ENCODE assay signal across 8 cellular contexts in the genomic region with DNA sequence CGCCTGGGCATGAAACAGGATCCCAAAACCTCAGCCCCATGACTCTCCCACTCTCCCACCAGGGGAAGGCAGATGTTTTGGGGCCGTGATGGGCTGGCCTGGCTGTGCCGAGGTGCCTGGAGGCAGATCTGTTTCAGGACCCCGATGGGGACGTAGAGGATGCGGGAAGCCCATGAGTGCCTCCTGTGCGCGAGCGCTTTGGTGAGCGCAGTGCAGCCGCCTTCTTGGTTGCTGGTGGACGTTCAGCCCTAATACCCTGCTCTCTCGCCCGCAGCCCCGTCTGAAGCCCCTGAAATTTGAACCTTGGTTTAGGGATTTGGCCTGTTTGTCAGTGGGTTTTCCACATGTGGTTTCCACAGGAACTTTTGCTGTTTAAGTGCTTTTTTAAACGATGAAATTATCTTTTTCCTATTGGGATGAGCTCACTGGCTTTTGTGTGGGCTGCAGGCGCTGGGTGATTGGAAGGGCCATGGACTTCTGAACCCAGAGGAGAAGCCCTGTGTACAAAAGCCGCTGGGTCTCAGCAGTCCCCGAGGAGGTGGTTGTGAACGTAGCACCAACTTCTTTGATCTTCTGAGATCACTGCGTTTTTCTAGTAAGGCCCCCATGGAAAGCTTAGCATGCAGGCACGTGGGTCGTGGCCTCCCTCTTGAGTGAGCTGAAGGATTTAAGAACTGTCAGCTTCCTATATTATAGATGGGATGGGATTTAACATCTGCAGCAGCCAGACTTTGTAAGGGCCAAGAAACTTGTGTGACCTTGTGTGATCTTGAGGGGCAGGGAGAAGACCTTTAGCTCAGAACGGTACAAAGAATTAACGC.
DNase-seq lines count a peak whose midpoint lies in the region; ATAC-seq, FAIRE-seq and TF ChIP-seq lines count a peak whose summit lies in the region.
"Not testable (repeated sequence)": the region's sequence is repeated elsewhere in the genome, so short reads cannot be mapped to it uniquely, and the experiment has no call there.

No MANE protein-coding gene starts in this region.

- peaks cover 12% of the 10 kb centered on the region for H3K79me2 ChIP-seq in PC-9 (ENCODE audit: low read depth)
- H3K79me2 ChIP-seq in astrocyte (ENCODE audit: insufficient read depth, low read length); endothelial cell of umbilical vein (ENCODE audit: control insufficient read depth, insufficient read depth, low read length): not testable (repeated sequence)

- not testable (repeated sequence) for H3K27ac Mint-ChIP-seq in astrocyte (ENCODE audit: unreplicated experiment)

- ATAC-seq in lower lobe of right lung; aorta (ENCODE audit: low FRiP score): not testable (repeated sequence)

- H3K27ac ChIP-seq in PC-9, result peak overlapping the region; percentile 96
- peak overlapping the region; percentile 96 for H3K27ac ChIP-seq in astrocyte (ENCODE audit: low read depth, low read length)
- H3K27ac ChIP-seq in endothelial cell of umbilical vein (ENCODE audit: insufficient read depth, low read depth, low read length), result peak overlapping the region; percentile 90
- H3K27ac ChIP-seq in right atrium auricular region, result peak overlapping the region; percentile 72 to 73
- H3K27ac ChIP-seq in lower lobe of right lung, result peak overlapping the region; percentile 41
- peak overlapping the region; percentile 72 to 92 for H3K27ac ChIP-seq in ovary
- peak overlapping the region; percentile 63 to 86 (median 83) for H3K27ac ChIP-seq in stomach
- peak overlapping the region; percentile 61 to 95 for H3K27ac ChIP-seq in aorta (ENCODE audit: low read depth in 1 of 2, low read length in 2 of 2)

- not testable (repeated sequence) for FAIRE-seq in astrocyte (lab: Jason Lieb, UNC); endothelial cell of umbilical vein (lab: Jason Lieb, UNC)

- H2AFZ ChIP-seq in PC-9; astrocyte (ENCODE audit: low read depth, low read length): not testable (repeated sequence)
- peak overlapping the region; percentile 46 for H2AFZ ChIP-seq in endothelial cell of umbilical vein (ENCODE audit: low read depth, low read length)

- peak overlapping the region; percentile 81 for H3K9ac ChIP-seq in astrocyte (ENCODE audit: low read length)
- peak overlapping the region; percentile 60 for H3K9ac ChIP-seq in endothelial cell of umbilical vein (replicated peaks; ENCODE audit: extremely low read depth, insufficient read depth, low read length)

- H3K27me3 Mint-ChIP-seq in astrocyte (ENCODE audit: low read depth, unreplicated experiment), result not testable (repeated sequence)

- CTCF ChIA-PET in PC-9 (lab: Charles Lee), result not testable (repeated sequence)
- CTCF ChIA-PET in endothelial cell of umbilical vein (lab: Charles Lee), result interaction anchor here (1.2 to 1.3 kb wide), 2 partner anchors 65 to 171 kb away, joined by 3 read pairs; no protein-coding TSS in a partner anchor

- TF ChIP-seq POLR2A in endothelial cell of umbilical vein (IDR thresholded peaks at IDR 0.05; ENCODE audit: low read depth, low read length); ovary (IDR thresholded peaks at IDR 0.05); stomach (IDR thresholded peaks at IDR 0.05): not testable (repeated sequence)

- not testable (repeated sequence) for H3K27me3 ChIP-seq in PC-9 (ENCODE audit: insufficient read depth, low read depth); astrocyte (ENCODE audit: insufficient read depth, low read length); endothelial cell of umbilical vein (ENCODE audit: control insufficient read depth in 2 of 2, insufficient read depth in 2 of 2, low read length in 2 of 2); right atrium auricular region; lower lobe of right lung (ENCODE audit: low read depth); ovary; stomach; aorta (ENCODE audit: control insufficient read depth in 1 of 2, insufficient read depth in 2 of 2, low read length in 1 of 2)

- not testable (repeated sequence) for H4K20me1 ChIP-seq in PC-9 (ENCODE audit: insufficient read depth); astrocyte (ENCODE audit: insufficient read depth, low read length); endothelial cell of umbilical vein (replicated peaks; ENCODE audit: control insufficient read depth, extremely low read depth, insufficient read depth, low read length)

- WGBS in ovary, 3 donors, result 24 to 41% (median 35%) methylated on average over 17 to 25 of the region's 25 CpGs
- 72 to 79% (median 76%) methylated on average over 15 to 25 of the region's 25 CpGs for WGBS in stomach, 5 donors
- 73 to 77% methylated on average over 25 of the region's 25 CpGs for WGBS in aorta, 2 donors

- POLR2A ChIA-PET in PC-9 (lab: Charles Lee; ENCODE audit: unreplicated experiment), result not testable (repeated sequence)
- POLR2A ChIA-PET in endothelial cell of umbilical vein (lab: Charles Lee), result interaction anchor here (0.5 kb wide), 1 partner anchor 214 kb away, joined by 4 read pairs; no protein-coding TSS in a partner anchor

- not testable (repeated sequence) for H3K36me3 ChIP-seq in PC-9 (ENCODE audit: low read depth); astrocyte (ENCODE audit: insufficient read depth, low read length); endothelial cell of umbilical vein (ENCODE audit: control insufficient read depth in 2 of 2, extremely low read depth in 1 of 2, insufficient read depth in 2 of 2, low read length in 2 of 2); right atrium auricular region; lower lobe of right lung; ovary; stomach; aorta (ENCODE audit: control insufficient read depth in 1 of 2, insufficient read depth in 2 of 2, low read length in 1 of 2)

- H3K4me3 ChIP-seq in PC-9; astrocyte (ENCODE audit: insufficient read depth, low read depth, low read length); endothelial cell of umbilical vein (replicated peaks in 1 of 3; ENCODE audit: insufficient read depth in 1 of 3, low read depth in 1 of 3, low read length in 3 of 3); right atrium auricular region; lower lobe of right lung; ovary; stomach; aorta (ENCODE audit: low read length in 2 of 2): not testable (repeated sequence)

- not testable (repeated sequence) for H3K4me3 Mint-ChIP-seq in astrocyte (ENCODE audit: unreplicated experiment)

- intact Hi-C loops in PC-9 (cut with micrococcal nuclease; ENCODE audit: unreplicated experiment) (loop anchor here (2.0 kb wide), 1 partner anchor 73 kb away; no protein-coding TSS in a partner anchor), endothelial cell of umbilical vein (cut with micrococcal nuclease) (loop anchor here (1.0 kb wide), 1 partner anchor 98 kb away; no protein-coding TSS in a partner anchor)
- intact Hi-C loops in lower lobe of right lung (cut with DNase I); ovary (cut with DNase I); stomach (cut with DNase I; ENCODE audit: low total_unique reads); aorta (cut with DNase I): not testable (repeated sequence)

- BruUV-seq in PC-9 (replicated peaks; lab: Mats Ljungman, UMichigan), result not testable (repeated sequence)
- TSS peak; percentile 40 for BruUV-seq in endothelial cell of umbilical vein (replicated peaks; lab: Mats Ljungman, UMichigan)

- not testable (repeated sequence) for H3K9me3 ChIP-seq in PC-9 (ENCODE audit: insufficient read depth, low read depth); astrocyte (ENCODE audit: insufficient read depth, low read depth, low read length); endothelial cell of umbilical vein (replicated peaks; ENCODE audit: control insufficient read depth, insufficient read depth, low read length); right atrium auricular region; lower lobe of right lung; ovary; stomach; aorta (ENCODE audit: control insufficient read depth, low read length)

- peaks cover 13% of the 10 kb centered on the region for H3F3A ChIP-seq in PC-9 (ENCODE audit: insufficient read depth, low read depth)

- peaks cover 18% of the 10 kb centered on the region for H3K4me1 Mint-ChIP-seq in astrocyte (ENCODE audit: low read depth, unreplicated experiment)

- H3K4me2 ChIP-seq in PC-9, result peak overlapping the region; percentile 65
- peak overlapping the region; percentile 26 for H3K4me2 ChIP-seq in astrocyte (ENCODE audit: low read length)
- H3K4me2 ChIP-seq in endothelial cell of umbilical vein (ENCODE audit: insufficient read depth, low read length), result peak overlapping the region; percentile 16

- H3K4me1 ChIP-seq in PC-9 (replicated peaks; ENCODE audit: insufficient read depth) (peaks cover 31% of the 10 kb centered on the region), astrocyte (ENCODE audit: insufficient read depth, low read length) (peaks cover 30% of the 10 kb centered on the region), endothelial cell of umbilical vein (ENCODE audit: control insufficient read depth, extremely low read depth, insufficient read depth, low read length) (peaks cover 28% of the 10 kb centered on the region), right atrium auricular region (peaks cover 0 to 24% of the 10 kb centered on the region in 2 donors), lower lobe of right lung (peaks cover 12% of the 10 kb centered on the region), ovary (ENCODE audit: insufficient read depth) (peaks cover 32% of the 10 kb centered on the region), stomach (peaks cover 21 to 37% (median 28%) of the 10 kb centered on the region in 4 donors)
- H3K4me1 ChIP-seq in aorta (ENCODE audit: control insufficient read depth in 1 of 2, insufficient read depth in 2 of 2, low read length in 2 of 2), result not testable (repeated sequence)

- not testable (repeated sequence) for H3K9me2 ChIP-seq in PC-9 (ENCODE audit: insufficient read depth)

- H3K36me3 Mint-ChIP-seq in astrocyte (ENCODE audit: low read depth, unreplicated experiment), result not testable (repeated sequence)

- dilution Hi-C loops in endothelial cell of umbilical vein (cut with MboI; ENCODE audit: extremely low pct_ligation_motif_present, low sequenced_read_pairs), result not testable (repeated sequence)

- H3K9me1 ChIP-seq in endothelial cell of umbilical vein (replicated peaks; ENCODE audit: control insufficient read depth, extremely low read depth, insufficient read depth, low read length), result not testable (repeated sequence)

- not testable (repeated sequence) for H3K9me3 Mint-ChIP-seq in astrocyte (ENCODE audit: unreplicated experiment)

- TF ChIP-seq CTCF in PC-9 (conservative IDR thresholded peaks at IDR 0.05); astrocyte (IDR thresholded peaks at IDR 0.05; ENCODE audit: insufficient read depth, low read depth, low read length); endothelial cell of umbilical vein (IDR thresholded peaks at IDR 0.05; ENCODE audit: extremely low read depth in 1 of 2, insufficient read depth in 1 of 2, low read depth in 1 of 2, low read length in 2 of 2); right atrium auricular region (IDR thresholded peaks at IDR 0.05); lower lobe of right lung (IDR thresholded peaks at IDR 0.05); ovary (IDR thresholded peaks at IDR 0.05); stomach (IDR thresholded peaks at IDR 0.05): not testable (repeated sequence)

- DNase-seq in PC-9; astrocyte (ENCODE audit: low read depth); endothelial cell of umbilical vein (ENCODE audit: low read depth, low spot score); right atrium auricular region (ENCODE audit: low spot score); lower lobe of right lung; stomach; aorta: not testable (repeated sequence)
- DNase-seq in ovary, result peak in 3 of 5 donors; percentile 36 to 59 (median 48)

- TF ChIP-seq EP300 in ovary (IDR thresholded peaks at IDR 0.05); stomach (IDR thresholded peaks at IDR 0.05): not testable (repeated sequence)

Comparison
In these comparisons a context has a peak if more than half of its experiments do, and no peak if none do; other contexts are left out.
1. H3K27ac ChIP-seq: peak in every context shown above with its lines; median percentile 96 in PC-9; 96 in astrocyte; 90 in endothelial cell of umbilical vein; 83 in stomach; 82 in ovary; 78 in aorta; 72 in right atrium auricular region; 41 in lower lobe of right lung.